Comparison of ENCODE assay signal across 14 cellular contexts in the genomic region with DNA sequence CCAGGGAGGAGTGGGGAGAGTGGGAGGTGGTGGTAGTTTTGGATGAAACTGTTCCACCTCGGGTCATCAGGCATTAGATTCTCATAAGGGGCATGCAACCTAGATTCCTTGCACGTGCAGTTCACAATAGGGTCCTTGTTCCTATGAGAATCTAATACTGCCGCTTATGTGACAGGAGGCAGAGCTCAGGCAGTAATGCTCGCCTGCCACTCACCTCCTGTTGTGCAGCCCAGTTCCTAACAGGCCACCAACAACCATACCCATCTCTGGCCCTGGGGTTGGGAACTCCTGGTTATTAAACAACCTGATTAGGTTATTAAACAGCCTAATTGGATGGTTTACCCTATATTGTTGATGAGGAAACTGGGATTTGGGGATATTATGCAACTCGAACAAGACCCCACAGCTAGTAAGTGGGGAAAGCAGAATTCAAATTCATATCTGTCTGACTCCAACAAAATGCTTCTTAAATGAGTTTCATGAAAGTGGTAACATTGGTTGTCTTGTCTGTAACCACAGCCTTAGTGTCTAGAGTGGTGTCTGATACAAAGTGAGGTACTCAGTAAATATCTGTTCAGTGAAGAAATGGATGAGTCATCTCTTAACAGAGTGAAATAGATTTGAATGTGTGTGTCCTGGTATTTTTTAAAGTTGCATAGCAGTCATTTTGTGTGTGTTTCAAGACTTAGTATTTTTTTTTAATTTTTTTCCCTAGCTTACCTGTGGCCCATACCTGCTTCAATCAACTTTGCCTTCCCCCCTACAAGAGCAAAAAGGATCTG.
DNase-seq lines count a peak whose midpoint lies in the region; ATAC-seq, FAIRE-seq and TF ChIP-seq lines count a peak whose summit lies in the region.
"Had no signal": no experiment of that assay in that cellular context is flagged by ENCODE, and none has a peak within 500 bp of the region (broad histone marks: within the 10 kb centered on the region; RNA-seq: fewer than 3 reads in every experiment).

No MANE protein-coding gene starts in this region.

- ATAC-seq in HG03432 (IDR thresholded peaks at IDR 0.05; ENCODE audit: unreplicated experiment) (peak; percentile 57), heart right ventricle (no peak)
- ATAC-seq: activated CD8-positive, alpha-beta T cell treated with anti-CD3 and anti-CD28 coated beads for 36 hours; body of pancreas; natural killer cell had no signal

- H3K9me3 ChIP-seq in heart right ventricle (no peaks in the 10 kb centered on the region), OCI-LY7 (ENCODE audit: low read length) (no peaks in the 10 kb centered on the region)
- H3K9me3 ChIP-seq: body of pancreas had no signal

- H3K4me3 ChIP-seq in heart right ventricle = no peak overlapping the region
- no peak overlapping the region for H3K4me3 ChIP-seq in OCI-LY7 (ENCODE audit: low read depth, low read length, poor library complexity, severe bottlenecking)
- H3K4me3 ChIP-seq: body of pancreas had no signal

- H3K9me2 ChIP-seq in OCI-LY7 (ENCODE audit: insufficient read depth, low read length) = no peaks in the 10 kb centered on the region

- peak overlapping the region in 3 of 5 experiments; percentile 4 to 85 (median 49) for H3K27ac Mint-ChIP-seq in brain
- H3K27ac Mint-ChIP-seq: activated CD8-positive, alpha-beta T cell treated with anti-CD3 and anti-CD28 coated beads for 36 hours; natural killer cell had no signal

- H3K4me2 ChIP-seq in OCI-LY7 (ENCODE audit: low read length) = no peak overlapping the region

- H3K27ac ChIP-seq in heart right ventricle (peak overlapping the region in 1 of 10 donors; percentile 33), OCI-LY7 (ENCODE audit: low read depth, low read length, poor library complexity, severe bottlenecking) (no peak overlapping the region)

- H3K36me3 Mint-ChIP-seq in brain = peaks cover 16% of the 10 kb centered on the region
- H3K36me3 Mint-ChIP-seq: natural killer cell had no signal

- 80 to 82% methylated on average over 5 of the region's 5 CpGs for WGBS in heart right ventricle, 2 donors

- H3K27me3 Mint-ChIP-seq in brain = no peaks in the 10 kb centered on the region
- H3K27me3 Mint-ChIP-seq: activated CD8-positive, alpha-beta T cell treated with anti-CD3 and anti-CD28 coated beads for 36 hours had no signal

- H3K4me1 ChIP-seq in heart right ventricle (no peaks in the 10 kb centered on the region), OCI-LY7 (ENCODE audit: insufficient read depth, low read length, poor library complexity, severe bottlenecking) (no peaks in the 10 kb centered on the region)

- CTCF ChIA-PET in OCI-LY7 (lab: Charles Lee; ENCODE audit: unreplicated experiment) = no interaction called here

- no peaks in the 10 kb centered on the region for H3K27me3 ChIP-seq in heart right ventricle
- H3K27me3 ChIP-seq: body of pancreas had no signal

- no peak for FAIRE-seq in frontal cortex (lab: Jason Lieb, UNC)

- DNase-seq in AG08396 (ENCODE audit: low spot score) (peak; percentile 67), kidney tubule cell (ENCODE audit: low spot score) (peak; percentile 85), inferior parietal cortex (ENCODE audit: extremely low spot score) (no peak), heart right ventricle (no peak), frontal cortex (ENCODE audit: low spot score in 2 of 2) (no peak), OCI-LY7 (ENCODE audit: low spot score) (no peak)
- DNase-seq: activated CD8-positive, alpha-beta T cell treated with anti-CD3 and anti-CD28 coated beads for 36 hours; body of pancreas; COR-L47; hypothalamus; natural killer cell; trophoblast cell had no signal

- H4K20me1 ChIP-seq in OCI-LY7 (ENCODE audit: insufficient read depth, low read length) = no peaks in the 10 kb centered on the region

- H3K9me3 Mint-ChIP-seq in brain = no peaks in the 10 kb centered on the region
- H3K9me3 Mint-ChIP-seq: activated CD8-positive, alpha-beta T cell treated with anti-CD3 and anti-CD28 coated beads for 36 hours; natural killer cell had no signal

- no peak overlapping the region for H3K4me3 Mint-ChIP-seq in brain
- H3K4me3 Mint-ChIP-seq: activated CD8-positive, alpha-beta T cell treated with anti-CD3 and anti-CD28 coated beads for 36 hours; natural killer cell had no signal

- intact Hi-C loops in heart right ventricle (cut with DNase I) = loop anchor here in 1 of 10 donors (5.0 kb wide), 1 partner anchor 381 kb away; no protein-coding TSS in a partner anchor
- intact Hi-C loops in OCI-LY7 (cut with micrococcal nuclease; ENCODE audit: unreplicated experiment) = no loop called here

- no peak overlapping the region for H2AFZ ChIP-seq in OCI-LY7 (ENCODE audit: low read length)

- H3K4me1 Mint-ChIP-seq in brain = no peaks in the 10 kb centered on the region
- H3K4me1 Mint-ChIP-seq: natural killer cell had no signal

- H3K36me3 ChIP-seq in heart right ventricle = peaks cover 0 to 13% (median 0%) of the 10 kb centered on the region in 9 donors
- no peaks in the 10 kb centered on the region for H3K36me3 ChIP-seq in OCI-LY7 (ENCODE audit: insufficient read depth, low read length)

- BruUV-seq in OCI-LY7 (replicated peaks; lab: Mats Ljungman, UMichigan) = no TSS peak

- TF ChIP-seq CTCF in brain (conservative IDR thresholded peaks at IDR 0.05) (no peak), heart right ventricle (IDR thresholded peaks at IDR 0.05) (no peak), OCI-LY7 (conservative IDR thresholded peaks at IDR 0.05; ENCODE audit: low read length) (no peak)

- POLR2A ChIA-PET in OCI-LY7 (lab: Charles Lee) = no interaction called here

- H3K79me2 ChIP-seq in OCI-LY7 (ENCODE audit: insufficient read depth, low read depth, low read length) = no peaks in the 10 kb centered on the region

Comparison
In these comparisons a context has a peak if more than half of its experiments do, and no peak if none do; other contexts are left out.
1. DNase-seq: peak in AG08396 (single experiment) and kidney tubule cell (single experiment); none in inferior parietal cortex (single experiment), heart right ventricle (0 of 2), frontal cortex (0 of 2) and OCI-LY7 (single experiment).